In the genomic region with DNA sequence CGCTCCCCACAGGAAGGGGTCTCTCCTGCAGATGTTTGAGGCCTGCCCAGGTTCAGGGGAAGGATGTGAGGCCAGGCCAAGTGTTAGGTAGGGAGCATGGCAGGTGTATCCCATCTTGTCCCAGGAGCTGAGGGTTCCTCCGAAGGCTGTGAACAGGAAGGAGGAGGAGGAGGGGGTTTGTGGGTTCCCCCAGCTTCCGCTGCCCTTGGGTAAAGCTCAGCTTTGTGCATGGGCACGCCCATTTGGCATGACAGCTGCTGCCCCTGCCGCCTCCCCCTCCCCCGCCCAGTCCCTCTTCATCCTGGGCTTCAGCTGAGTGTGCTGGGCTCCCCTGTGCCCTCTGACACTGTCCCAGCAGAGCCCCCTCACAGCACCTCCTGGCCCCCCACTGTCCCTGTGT, we compare ENCODE assay signal across 10 cellular contexts. TPM values are rescaled to one million over a fixed set of nuclear protein-coding genes. Genes with fewer than 3 reads are reported as not detected.
DNase-seq lines count a peak whose midpoint lies in the region; ATAC-seq and TF ChIP-seq lines count a peak whose summit lies in the region.
"Had no signal": no experiment of that assay in that cellular context is flagged by ENCODE, and none has a peak within 500 bp of the region (broad histone marks: within the 10 kb centered on the region; RNA-seq: fewer than 3 reads in every experiment).

No MANE protein-coding gene starts in this region.

- intact Hi-C loops in CD4-positive, alpha-beta memory T cell (cut with micrococcal nuclease), result loop anchor here (1.0 kb wide), 1 partner anchor 30 kb away; no protein-coding TSS in a partner anchor
- intact Hi-C loops in lower lobe of right lung (cut with DNase I), result no loop called here
- intact Hi-C loops in gastrocnemius medialis (cut with DNase I; ENCODE audit: low total_unique reads), result no loop called here

- peak overlapping the region; percentile 38 to 84 (median 78) for H3K4me3 Mint-ChIP-seq in CD4-positive, alpha-beta memory T cell

- no peaks in the 10 kb centered on the region for H3K27me3 ChIP-seq in CD4-positive, alpha-beta memory T cell (ENCODE audit: insufficient read depth, low read length)
- no peaks in the 10 kb centered on the region for H3K27me3 ChIP-seq in SJCRH30
- no peaks in the 10 kb centered on the region for H3K27me3 ChIP-seq in lower lobe of right lung (ENCODE audit: low read depth)
- no peaks in the 10 kb centered on the region for H3K27me3 ChIP-seq in gastrocnemius medialis
- H3K27me3 ChIP-seq: esophagus muscularis mucosa had no signal

- ATAC-seq in lower lobe of right lung (peak; percentile 37 to 39), gastrocnemius medialis (no peak), GM19467 (IDR thresholded peaks at IDR 0.05; ENCODE audit: unreplicated experiment) (no peak)

- in situ Hi-C loops in gastrocnemius medialis (cut with MboI; ENCODE audit: low sequenced_read_pairs in 4 of 4), result no loop called here

- no peaks in the 10 kb centered on the region for H3K27me3 Mint-ChIP-seq in CD4-positive, alpha-beta memory T cell

- no peak for TF ChIP-seq POLR2A in gastrocnemius medialis (IDR thresholded peaks at IDR 0.05)

- peaks cover 47% of the 10 kb centered on the region for H3K4me1 ChIP-seq in CD4-positive, alpha-beta memory T cell (ENCODE audit: insufficient read depth, low read length)
- H3K4me1 ChIP-seq in SJCRH30 (peaks cover 10% of the 10 kb centered on the region; the same call in 1 of the 2 replicates), lower lobe of right lung (no peaks in the 10 kb centered on the region), gastrocnemius medialis (no peaks in the 10 kb centered on the region)
- H3K4me1 ChIP-seq: esophagus muscularis mucosa had no signal

- H3K27ac Mint-ChIP-seq in CD4-positive, alpha-beta memory T cell, result peak overlapping the region; percentile 77 to 95 (median 90)

- TF ChIP-seq CTCF in lower lobe of right lung (IDR thresholded peaks at IDR 0.05), result no peak
- TF ChIP-seq CTCF in gastrocnemius medialis (IDR thresholded peaks at IDR 0.05 in 4 of 5, conservative IDR thresholded peaks at IDR 0.05 in 1 of 5), result no peak

- H3K4me1 Mint-ChIP-seq in CD4-positive, alpha-beta memory T cell, result peaks cover 39 to 54% (median 44%) of the 10 kb centered on the region in 4 donors

- peaks cover 2 to 4% of the 10 kb centered on the region in 2 donors for H3K36me3 Mint-ChIP-seq in CD4-positive, alpha-beta memory T cell

- H3K27ac ChIP-seq in CD4-positive, alpha-beta memory T cell (ENCODE audit: low read depth, low read length), result peak overlapping the region; percentile 50
- H3K27ac ChIP-seq in SJCRH30 (no peak overlapping the region), lower lobe of right lung (no peak overlapping the region), gastrocnemius medialis (no peak overlapping the region)
- H3K27ac ChIP-seq: esophagus muscularis mucosa had no signal

- H3K36me3 ChIP-seq in CD4-positive, alpha-beta memory T cell (ENCODE audit: insufficient read depth, low read length), result no peaks in the 10 kb centered on the region
- H3K36me3 ChIP-seq in SJCRH30 (no peaks in the 10 kb centered on the region), lower lobe of right lung (no peaks in the 10 kb centered on the region), gastrocnemius medialis (no peaks in the 10 kb centered on the region)
- H3K36me3 ChIP-seq: esophagus muscularis mucosa had no signal

- peak overlapping the region; percentile 12 to 47 for H3K4me3 ChIP-seq in CD4-positive, alpha-beta memory T cell (ENCODE audit: low read length in 2 of 2)
- H3K4me3 ChIP-seq in SJCRH30 (no peak overlapping the region), lower lobe of right lung (no peak overlapping the region), gastrocnemius medialis (no peak overlapping the region)
- H3K4me3 ChIP-seq: esophagus muscularis mucosa had no signal

- CTCF ChIA-PET in CD4-positive, alpha-beta memory T cell (lab: Charles Lee; ENCODE audit: partially characterized antibody), result interaction anchor here (0.7 to 2.4 kb wide), 8 partner anchors 9 to 145 kb away, joined by 3 to 11 read pairs (median 4); no protein-coding TSS in a partner anchor

- H3K9me3 ChIP-seq in CD4-positive, alpha-beta memory T cell (ENCODE audit: control insufficient read depth in 1 of 2, low read length in 2 of 2), result no peaks in the 10 kb centered on the region
- H3K9me3 ChIP-seq in SJCRH30 (replicated peaks) (no peaks in the 10 kb centered on the region), lower lobe of right lung (no peaks in the 10 kb centered on the region), gastrocnemius medialis (no peaks in the 10 kb centered on the region)

- peaks cover 0 to 17% (median 3%) of the 10 kb centered on the region in 8 donors for H3K9me3 Mint-ChIP-seq in CD4-positive, alpha-beta memory T cell

- POLR2A ChIA-PET in CD4-positive, alpha-beta memory T cell (lab: Charles Lee; ENCODE audit: partially characterized antibody), result interaction anchor here (0.6 to 2.9 kb wide), 13 partner anchors 10 to 181 kb away, joined by 3 to 19 read pairs (median 4); partner anchors contain the start of genes MFN2, MIIP and TNFRSF8

- DNase-seq in CD4-positive, alpha-beta memory T cell, result peak; percentile 37 to 71 (median 45)
- DNase-seq in SJCRH30 (peak; percentile 72 to 75), activated T-cell treated with anti-CD3 and anti-CD28 coated beads for 4 hours (peak; percentile 21), lower lobe of right lung (peak; percentile 44), gastrocnemius medialis (no peak), RKO (ENCODE audit: low spot score) (no peak), HuH-7 (ENCODE audit: low spot score) (no peak)
- DNase-seq: Karpas-422 had no signal

RNA-seq across cellular contexts. Expression of gene TNFRSF8, which starts 25.5 kb away (rescaled TPM):
- not detected for total RNA-seq in CD4-positive, alpha-beta memory T cell
- not detected for polyA plus RNA-seq in CD4-positive, alpha-beta memory T cell
- total RNA-seq in SJCRH30 (2014; rRNA removed; shearing (Covaris generic)), result 0.32 and 0.43 TPM in 2 replicates
- total RNA-seq in lower lobe of right lung (2.7 TPM), gastrocnemius medialis (1 to 10 TPM; 1.1 to 2.6 (median 1.4) TPM)

Comparison
In these comparisons a context has a peak if more than half of its experiments do, and no peak if none do; other contexts are left out.
1. DNase-seq: peak in CD4-positive, alpha-beta memory T cell (5 of 5), SJCRH30 (2 of 2), activated T-cell treated with anti-CD3 and anti-CD28 coated beads for 4 hours (single experiment) and lower lobe of right lung (single experiment); none in gastrocnemius medialis (0 of 2), RKO (single experiment) and HuH-7 (single experiment).
2. H3K4me3 ChIP-seq: peak in CD4-positive, alpha-beta memory T cell (2 of 2); none in SJCRH30 (single experiment), lower lobe of right lung (single experiment) and gastrocnemius medialis (0 of 4).
3. ATAC-seq: peak in lower lobe of right lung (2 of 2); none in gastrocnemius medialis (0 of 2) and GM19467 (single experiment).